1 cellular context compared by ENCODE assay signal in the genomic region with DNA sequence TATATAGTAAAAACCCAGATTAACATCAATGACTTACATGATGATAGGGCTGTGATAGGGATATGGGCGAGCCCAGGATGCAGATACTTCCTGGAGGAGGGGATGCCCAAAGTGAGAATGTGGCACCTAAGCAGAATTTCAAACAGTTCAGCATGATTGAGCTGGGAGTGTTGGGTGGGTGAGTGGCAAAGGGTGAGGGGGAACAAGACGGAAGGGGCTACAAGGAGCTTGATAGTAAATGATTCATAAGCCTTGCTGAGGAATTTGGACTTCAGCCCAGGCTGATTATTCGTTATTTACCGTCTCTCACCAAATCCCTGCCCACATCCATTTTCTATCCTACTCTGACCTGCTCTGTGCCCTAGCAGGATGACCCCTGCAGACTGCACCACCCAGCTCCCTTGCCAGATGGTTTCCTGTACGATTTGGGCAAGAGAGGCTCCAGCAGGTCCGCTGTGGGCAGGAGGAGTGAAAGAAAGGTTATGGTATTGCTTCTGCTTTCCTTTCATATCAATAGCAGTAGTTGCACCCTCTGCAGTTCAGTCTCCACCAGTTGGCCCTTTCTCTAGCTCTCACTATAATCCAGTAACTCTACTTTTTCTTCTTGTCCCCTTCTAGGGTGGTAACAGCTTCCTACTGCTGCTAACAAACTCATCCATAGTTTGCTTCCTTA.
TF ChIP-seq lines count a peak whose summit lies in the region.

No MANE protein-coding gene starts in this region.

TF ChIP-seq in GM12878, 131 proteins besides CTCF, POLR2A, EP300 and RAD21:
- no peak for TF ChIP-seq IKZF2 (IDR thresholded peaks at IDR 0.05)
- TF ChIP-seq EZH2 (IDR thresholded peaks at IDR 0.05; ENCODE audit: borderline replicate concordance, control insufficient read depth, low read depth, low read length): no peak
- TF ChIP-seq, protein P1, sequence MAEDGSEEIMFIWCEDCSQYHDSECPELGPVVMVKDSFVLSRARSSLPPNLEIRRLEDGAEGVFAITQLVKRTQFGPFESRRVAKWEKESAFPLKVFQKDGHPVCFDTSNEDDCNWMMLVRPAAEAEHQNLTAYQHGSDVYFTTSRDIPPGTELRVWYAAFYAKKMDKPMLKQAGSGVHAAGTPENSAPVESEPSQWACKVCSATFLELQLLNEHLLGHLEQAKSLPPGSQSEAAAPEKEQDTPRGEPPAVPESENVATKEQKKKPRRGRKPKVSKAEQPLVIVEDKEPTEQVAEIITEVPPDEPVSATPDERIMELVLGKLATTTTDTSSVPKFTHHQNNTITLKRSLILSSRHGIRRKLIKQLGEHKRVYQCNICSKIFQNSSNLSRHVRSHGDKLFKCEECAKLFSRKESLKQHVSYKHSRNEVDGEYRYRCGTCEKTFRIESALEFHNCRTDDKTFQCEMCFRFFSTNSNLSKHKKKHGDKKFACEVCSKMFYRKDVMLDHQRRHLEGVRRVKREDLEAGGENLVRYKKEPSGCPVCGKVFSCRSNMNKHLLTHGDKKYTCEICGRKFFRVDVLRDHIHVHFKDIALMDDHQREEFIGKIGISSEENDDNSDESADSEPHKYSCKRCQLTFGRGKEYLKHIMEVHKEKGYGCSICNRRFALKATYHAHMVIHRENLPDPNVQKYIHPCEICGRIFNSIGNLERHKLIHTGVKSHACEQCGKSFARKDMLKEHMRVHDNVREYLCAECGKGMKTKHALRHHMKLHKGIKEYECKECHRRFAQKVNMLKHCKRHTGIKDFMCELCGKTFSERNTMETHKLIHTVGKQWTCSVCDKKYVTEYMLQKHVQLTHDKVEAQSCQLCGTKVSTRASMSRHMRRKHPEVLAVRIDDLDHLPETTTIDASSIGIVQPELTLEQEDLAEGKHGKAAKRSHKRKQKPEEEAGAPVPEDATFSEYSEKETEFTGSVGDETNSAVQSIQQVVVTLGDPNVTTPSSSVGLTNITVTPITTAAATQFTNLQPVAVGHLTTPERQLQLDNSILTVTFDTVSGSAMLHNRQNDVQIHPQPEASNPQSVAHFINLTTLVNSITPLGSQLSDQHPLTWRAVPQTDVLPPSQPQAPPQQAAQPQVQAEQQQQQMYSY (CRISPR knock-in tag; IDR thresholded peaks at IDR 0.05): no peak
- TF ChIP-seq, protein P2, sequence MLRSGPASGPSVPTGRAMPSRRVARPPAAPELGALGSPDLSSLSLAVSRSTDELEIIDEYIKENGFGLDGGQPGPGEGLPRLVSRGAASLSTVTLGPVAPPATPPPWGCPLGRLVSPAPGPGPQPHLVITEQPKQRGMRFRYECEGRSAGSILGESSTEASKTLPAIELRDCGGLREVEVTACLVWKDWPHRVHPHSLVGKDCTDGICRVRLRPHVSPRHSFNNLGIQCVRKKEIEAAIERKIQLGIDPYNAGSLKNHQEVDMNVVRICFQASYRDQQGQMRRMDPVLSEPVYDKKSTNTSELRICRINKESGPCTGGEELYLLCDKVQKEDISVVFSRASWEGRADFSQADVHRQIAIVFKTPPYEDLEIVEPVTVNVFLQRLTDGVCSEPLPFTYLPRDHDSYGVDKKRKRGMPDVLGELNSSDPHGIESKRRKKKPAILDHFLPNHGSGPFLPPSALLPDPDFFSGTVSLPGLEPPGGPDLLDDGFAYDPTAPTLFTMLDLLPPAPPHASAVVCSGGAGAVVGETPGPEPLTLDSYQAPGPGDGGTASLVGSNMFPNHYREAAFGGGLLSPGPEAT (IDR thresholded peaks at IDR 0.05; ENCODE audit: low read depth): no peak
- no peak for TF ChIP-seq SMAD5 (IDR thresholded peaks at IDR 0.05; ENCODE audit: low read depth)
TF ChIP-seq in GM12878: peak in this region for 0.
